Comparison of ENCODE assay signal across 8 cellular contexts in genomic region chrX:130108647-130109428, GRCh38. TPM values are rescaled to one million over a fixed set of nuclear protein-coding genes. Genes with fewer than 3 reads are reported as not detected.
DNase-seq lines count a peak whose midpoint lies in the region; ATAC-seq and TF ChIP-seq lines count a peak whose summit lies in the region.

No MANE protein-coding gene starts in this region.

- DNase-seq in SIG-M5 treated with dmso at 0.1 percent for 504 hours (lab: John Stamatoyannopoulos, UW; ENCODE audit: unreplicated experiment), result peak; percentile 38
- DNase-seq in SIG-M5 (lab: John Stamatoyannopoulos, UW), result no peak
- DNase-seq in activated CD4-positive, alpha-beta T cell treated with anti-CD3 and anti-CD28 coated beads, Interleukin-2, amount 50 U/mL, for 1 hour, result peak; percentile 16
- DNase-seq in foreskin fibroblast, result peak in 1 of 2 donors; percentile 60
- DNase-seq in NCI-H2081 (lab: John Stamatoyannopoulos, UW), result no peak

- H3K27ac ChIP-seq in KOPT-K1 (ENCODE audit: low read depth, low read length, poor library complexity, severe bottlenecking) (peak overlapping the region; percentile 81), skeletal muscle tissue (ENCODE audit: low read depth, low read length) (peak overlapping the region; percentile 79)

- H3K9me3 ChIP-seq in KOPT-K1 (ENCODE audit: insufficient read depth, low read length, poor library complexity, severe bottlenecking) (no peaks in the 10 kb centered on the region), skeletal muscle tissue (ENCODE audit: control insufficient read depth in 3 of 3, low read length in 3 of 3) (no peaks in the 10 kb centered on the region)

- H3K9ac ChIP-seq in skeletal muscle tissue (ENCODE audit: low read depth in 1 of 3, low read length in 3 of 3), result peak overlapping the region; percentile 43 to 65 (median 64)

- no peaks in the 10 kb centered on the region; the same call in 1 of the 2 replicates for H3K36me3 ChIP-seq in KOPT-K1 (ENCODE audit: insufficient read depth, low read length)
- H3K36me3 ChIP-seq in skeletal muscle tissue (ENCODE audit: control insufficient read depth in 3 of 3, insufficient read depth in 3 of 3, low read length in 3 of 3), result no peaks in the 10 kb centered on the region

- H3K27me3 ChIP-seq in skeletal muscle tissue (ENCODE audit: control insufficient read depth in 3 of 3, insufficient read depth in 3 of 3, low read length in 3 of 3), result peaks cover 0 to 13% (median 8%) of the 10 kb centered on the region in 3 donors

- peaks cover 0 to 14% (median 4%) of the 10 kb centered on the region in 3 donors for H3K4me1 ChIP-seq in skeletal muscle tissue (ENCODE audit: control insufficient read depth in 3 of 3, insufficient read depth in 3 of 3, low read length in 3 of 3)

- ATAC-seq in GM21825 (IDR thresholded peaks at IDR 0.05; ENCODE audit: unreplicated experiment), result peak; percentile 66

- TF ChIP-seq CTCF in foreskin fibroblast (IDR thresholded peaks at IDR 0.05; ENCODE audit: low read depth, low read length), result no peak

- H3K4me3 ChIP-seq in foreskin fibroblast (ENCODE audit: low read depth in 1 of 2, low read length in 2 of 2) (peak overlapping the region; percentile 67 to 69), skeletal muscle tissue (ENCODE audit: low read length in 3 of 3) (peak overlapping the region; percentile 51 to 60 (median 51))

RNA-seq across cellular contexts. Expression of gene ELF4, which starts 1.5 kb away (rescaled TPM):
- total RNA-seq in skeletal muscle tissue, result 5.7 TPM

RNA-seq across cellular contexts. Expression of gene AIFM1, which starts 56.8 kb away (rescaled TPM):
- total RNA-seq in skeletal muscle tissue, result 19.3 TPM

Comparison
In these comparisons a context has a peak if more than half of its experiments do, and no peak if none do; other contexts are left out.
1. DNase-seq: peak in SIG-M5 treated with dmso at 0.1 percent for 504 hours (single experiment) and activated CD4-positive, alpha-beta T cell treated with anti-CD3 and anti-CD28 coated beads, Interleukin-2, amount 50 U/mL, for 1 hour (single experiment); none in SIG-M5 (single experiment) and NCI-H2081 (0 of 2).